In the genomic region with DNA sequence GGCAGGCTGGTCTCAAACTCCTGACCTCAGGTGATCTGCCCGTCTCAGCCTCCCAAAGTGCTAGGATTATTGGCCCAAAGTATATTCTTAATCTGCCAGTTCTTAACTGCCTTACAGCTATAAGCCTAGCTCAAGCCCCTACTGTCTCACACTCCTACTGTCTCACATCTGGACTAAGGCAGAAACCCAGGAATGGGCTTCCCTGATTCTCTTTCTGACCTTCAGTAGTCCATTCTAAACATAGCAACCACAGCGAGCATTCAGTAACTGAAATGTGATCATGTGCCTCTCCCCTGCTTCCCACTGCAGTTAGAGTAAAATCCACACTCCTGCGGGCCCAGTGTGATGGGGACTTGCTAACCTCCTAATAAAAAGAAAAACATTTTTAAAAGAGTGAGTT, we compare ENCODE assay signal across 32 cellular contexts.
"Had no signal": no experiment of that assay in that cellular context is flagged by ENCODE, and none has a peak within 500 bp of the region (broad histone marks: within the 10 kb centered on the region; RNA-seq: fewer than 3 reads in every experiment).

No MANE protein-coding gene starts in this region.

- H3K4me3 ChIP-seq: MG63, PC-9, SJSA1 had no signal

- H3K27ac ChIP-seq: brain microvascular endothelial cell, PC-9, SJSA1 had no signal

- H3K36me3 ChIP-seq: brain microvascular endothelial cell, MG63, SJSA1 had no signal

- ATAC-seq: activated CD4-positive, alpha-beta T cell treated with anti-CD3 and anti-CD28 coated beads for 36 hours; activated CD4-positive, CD25-positive, alpha-beta regulatory T cell treated with anti-CD3 and anti-CD28 coated beads, Interleukin-2, amount 50 U/mL, for 24 hours; activated CD8-positive, alpha-beta T cell treated with anti-CD3 and anti-CD28 coated beads, Interleukin-2, amount 10 ng/mL, durations not matched to agents 7 days and 5 days; WTC11 had no signal

- H3K27me3 ChIP-seq: brain microvascular endothelial cell, MG63, SJSA1 had no signal

- H3K4me1 ChIP-seq: SJSA1 had no signal

- H3K9me3 ChIP-seq: MG63, SJSA1, SK-N-SH had no signal

- DNase-seq: activated CD4-positive, alpha-beta T cell treated with anti-CD3 and anti-CD28 coated beads for 36 hours; activated CD4-positive, alpha-beta T cell treated with anti-CD3 and anti-CD28 coated beads, Interleukin-2, amount 10 ng/mL, durations not matched to agents 7 days and 5 days; activated CD4-positive, alpha-beta T cell treated with anti-CD3 and anti-CD28 coated beads, Interleukin-2, amount 50 U/mL, for 48 hours; activated CD8-positive, alpha-beta T cell treated with anti-CD3 and anti-CD28 coated beads, Interleukin-2, amount 10 ng/mL, durations not matched to agents 7 days and 5 days; activated effector memory CD4-positive, alpha-beta T cell treated with Interleukin-2 at 50 U/mL for 16 hours; activated naive CD4-positive, alpha-beta T cell; activated naive CD4-positive, alpha-beta T cell treated with anti-CD3 and anti-CD28 coated beads, Interleukin-2, amount 50 U/mL, for 16 hours; activated naive CD8-positive, alpha-beta T cell treated with anti-CD3 and anti-CD28 coated beads for 36 hours; activated T-cell treated with anti-CD3 and anti-CD28 coated beads, Interleukin-2, amount 50 U/mL, for 24 hours; amniotic stem cell; aorta; brain microvascular endothelial cell; Kasumi-1; KG1; MG63; NCI-H1048; NCI-H1105 treated with DMSO at 0.1 percent for 48 hours; NCI-H1436; NCI-H1694; NCI-H1930; NCI-H2081 treated with DMSO at 0.1 percent for 48 hours; NCI-H226; NCI-H446 treated with DMSO at 0.1 percent for 48 hours; NCI-H524; NCI-H69; NK-92 treated with Interleukin-12 subunit alpha and Interleukin-12 subunit beta, amount 100 ng/mL, for 24 hours; PC-9; SHP77 treated with DMSO at 0.1 percent for 48 hours; SK-N-SH had no signal
